Comparison of ENCODE assay signal across 17 cellular contexts in the genomic region with DNA sequence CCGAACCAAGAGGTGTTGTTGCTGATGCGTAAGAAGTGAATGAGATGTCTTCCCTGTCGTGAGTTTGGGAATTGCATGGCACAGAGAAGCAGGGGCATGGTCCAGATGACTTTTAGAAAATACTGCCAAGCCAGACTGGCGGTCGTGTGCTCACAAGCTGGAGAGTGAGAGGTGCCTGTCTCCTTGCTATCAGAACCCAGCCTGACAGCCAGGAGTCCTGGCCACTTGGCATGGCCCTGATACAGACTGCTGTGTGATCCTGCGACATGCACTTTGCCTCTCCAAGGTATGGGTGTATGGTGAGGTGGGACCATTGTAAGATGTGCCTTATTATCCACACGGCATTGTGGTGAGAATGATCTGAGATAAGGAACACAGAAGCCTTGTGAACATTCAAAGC.
DNase-seq lines count a peak whose midpoint lies in the region; ATAC-seq and TF ChIP-seq lines count a peak whose summit lies in the region.
"Had no signal": no experiment of that assay in that cellular context is flagged by ENCODE, and none has a peak within 500 bp of the region (broad histone marks: within the 10 kb centered on the region; RNA-seq: fewer than 3 reads in every experiment).

No MANE protein-coding gene starts in this region.

- H3K18ac ChIP-seq in IMR-90 (ENCODE audit: low read depth, low read length) = peak overlapping the region; percentile 5; the same call in 1 of the 2 replicates

- H2AK5ac ChIP-seq in IMR-90 (ENCODE audit: low read depth, low read length) = peak overlapping the region; percentile 18

- dilution Hi-C loops in IMR-90 (cut with HindIII; ENCODE audit: low sequenced_read_pairs, unreplicated experiment) = no loop called here

- WGBS in IMR-90 (ENCODE audit: extremely low coverage in 2 of 2, insufficient read length in 1 of 2), 2 experiments = 100% methylated on average over 1 of the region's 7 CpGs; no CpG with 5 or more reads in 1 of the 2 experiments
- WGBS in heart left ventricle, 4 donors = 45 to 61% (median 54%) methylated on average over 7 of the region's 7 CpGs

- H2BK120ac ChIP-seq in IMR-90 (ENCODE audit: low read depth, low read length) = no peak overlapping the region

- no peaks in the 10 kb centered on the region for H3K9me3 ChIP-seq in A673 (ENCODE audit: low read depth, low read length, poor library complexity, severe bottlenecking)
- no peaks in the 10 kb centered on the region; the same call in 1 of the 2 replicates for H3K9me3 ChIP-seq in IMR-90 (ENCODE audit: control insufficient read depth, insufficient read depth, low read length)
- no peaks in the 10 kb centered on the region for H3K9me3 ChIP-seq in heart left ventricle
- H3K9me3 ChIP-seq in osteoblast (ENCODE audit: low read depth, low read length) = no peaks in the 10 kb centered on the region
- H3K9me3 ChIP-seq: adrenal gland had no signal

- H4K20me1 ChIP-seq in IMR-90 (ENCODE audit: insufficient read depth, low read length) = peaks cover 40% of the 10 kb centered on the region
- no peaks in the 10 kb centered on the region for H4K20me1 ChIP-seq in osteoblast (ENCODE audit: insufficient read depth, low read length)

- no peak overlapping the region for H2AK9ac ChIP-seq in IMR-90 (replicated peaks; ENCODE audit: low read depth, low read length, poor library complexity)

- H3K79me2 ChIP-seq in osteoblast (ENCODE audit: insufficient read depth, low read length) = peaks cover 94% of the 10 kb centered on the region

- POLR2A ChIA-PET in A673 (lab: Charles Lee; ENCODE audit: low non-redundant PET) (interaction anchor here (0.7 kb wide), 1 partner anchor 509 kb away, joined by 3 read pairs; no protein-coding TSS in a partner anchor), IMR-90 (lab: Charles Lee; ENCODE audit: unreplicated experiment) (no interaction called here)

- H3K4ac ChIP-seq in IMR-90 (ENCODE audit: low read depth, low read length) = peak overlapping the region; percentile 9; the same call in 1 of the 2 replicates

- TF ChIP-seq POLR2A in IMR-90 (IDR thresholded peaks at IDR 0.05; ENCODE audit: low read depth, low read length) (no peak), heart left ventricle (IDR thresholded peaks at IDR 0.05) (no peak)

- in situ Hi-C loops in IMR-90 (cut with MboI; ENCODE audit: low sequenced_read_pairs) = no loop called here

- ATAC-seq in IMR-90 (ENCODE audit: low read depth) (no peak), heart left ventricle (peak in 2 of 4 donors; percentile 48 to 60), GM19467 (IDR thresholded peaks at IDR 0.05; ENCODE audit: unreplicated experiment) (no peak)
- ATAC-seq: stimulated activated effector memory CD8-positive, alpha-beta T cell treated with anti-CD3 and anti-CD28 coated beads, Interleukin-12 subunit alpha, Interleukin-12 subunit beta, amount 100 ng/mL, for 72 hours had no signal

- 0 out of 2 replicates have a peak overlapping the region, but pooled peaks have one; percentile 4 for H2BK20ac ChIP-seq in IMR-90 (ENCODE audit: low read depth, low read length)

- intact Hi-C loops in A673 (cut with micrococcal nuclease; ENCODE audit: unreplicated experiment) (no loop called here), IMR-90 (cut with micrococcal nuclease) (no loop called here), heart left ventricle (cut with DNase I) (loop anchor here in 1 of 10 donors (5.0 kb wide), 1 partner anchor 91 kb away; a partner anchor contains a TSS)

- H4K5ac ChIP-seq in IMR-90 (ENCODE audit: low read depth, low read length) = peak overlapping the region; percentile 37; the same call in 1 of the 2 replicates

- TF ChIP-seq CTCF in A673 (conservative IDR thresholded peaks at IDR 0.05; ENCODE audit: low read depth, low read length) (no peak), IMR-90 (conservative IDR thresholded peaks at IDR 0.05; ENCODE audit: low read depth, low read length) (no peak), heart left ventricle (IDR thresholded peaks at IDR 0.05) (no peak), osteoblast (IDR thresholded peaks at IDR 0.05; ENCODE audit: extremely low read depth, low read depth, low read length) (no peak)

- H2BK5ac ChIP-seq in IMR-90 (ENCODE audit: low read depth, low read length, poor library complexity, severe bottlenecking) = peak overlapping the region; percentile 8

- CTCF ChIA-PET in A673 (lab: Charles Lee) (no interaction called here), IMR-90 (lab: Yijun Ruan, JAX) (no interaction called here)

- H3K36me3 ChIP-seq in A673 (ENCODE audit: insufficient read depth, low read length, poor library complexity, severe bottlenecking) (no peaks in the 10 kb centered on the region), IMR-90 (ENCODE audit: control insufficient read depth, insufficient read depth, low read length) (peaks cover 45% of the 10 kb centered on the region), heart left ventricle (no peaks in the 10 kb centered on the region), osteoblast (ENCODE audit: insufficient read depth, low read length) (peaks cover 46% of the 10 kb centered on the region)
- H3K36me3 ChIP-seq: adrenal gland had no signal

- H2BK15ac ChIP-seq in IMR-90 (ENCODE audit: low read depth, low read length) = 0 out of 3 replicates have a peak overlapping the region, but pooled peaks have one; percentile 3

- H3K4me3 ChIP-seq in A673 (ENCODE audit: low read depth, low read length, poor library complexity, severe bottlenecking) (no peak overlapping the region), IMR-90 (ENCODE audit: insufficient read depth, low read depth, low read length) (no peak overlapping the region), heart left ventricle (no peak overlapping the region), osteoblast (ENCODE audit: insufficient read depth, low read length) (no peak overlapping the region)
- H3K4me3 ChIP-seq: adrenal gland had no signal

- H3K9me1 ChIP-seq in IMR-90 (ENCODE audit: insufficient read depth, low read length) = peaks cover 45% of the 10 kb centered on the region

- H4K91ac ChIP-seq in IMR-90 (ENCODE audit: insufficient read depth, low read depth, low read length) = no peak overlapping the region; the same call in 1 of the 2 replicates

- no peak overlapping the region for H3K9ac ChIP-seq in IMR-90 (ENCODE audit: low read depth, low read length)

- no peak overlapping the region for H3K4me2 ChIP-seq in IMR-90 (ENCODE audit: low read depth, low read length)
- H3K4me2 ChIP-seq in osteoblast (ENCODE audit: insufficient read depth, low read length) = no peak overlapping the region

- H3K79me1 ChIP-seq in IMR-90 (ENCODE audit: low read depth in 1 of 2, low read length in 2 of 2) = peaks cover 46 to 90% of the 10 kb centered on the region in 2 experiments

- peak overlapping the region; percentile 87 for H3K27ac ChIP-seq in A673 (ENCODE audit: low read depth, low read length, poor library complexity, severe bottlenecking)
- H3K27ac ChIP-seq in IMR-90 (ENCODE audit: insufficient read depth, low read length) = peak overlapping the region; percentile 46; the same call in 1 of the 2 replicates
- peak overlapping the region in 9 of 12 donors; percentile 16 to 66 (median 44) for H3K27ac ChIP-seq in heart left ventricle
- peak overlapping the region; percentile 54 for H3K27ac ChIP-seq in osteoblast (ENCODE audit: low read depth, low read length)
- H3K27ac ChIP-seq: adrenal gland had no signal

- BruUV-seq in A673 (replicated peaks; lab: Mats Ljungman, UMichigan) (TSS peak; percentile 74), IMR-90 (replicated peaks; lab: Mats Ljungman, UMichigan) (no TSS peak)

- H4K8ac ChIP-seq in IMR-90 (ENCODE audit: low read depth in 2 of 2, low read length in 2 of 2) = peak overlapping the region; percentile 15 to 76; a peak in 2 of 4 replicates

- H3K4me1 ChIP-seq in A673 (ENCODE audit: insufficient read depth, low read length, poor library complexity, severe bottlenecking) (peaks cover 73% of the 10 kb centered on the region), IMR-90 (ENCODE audit: control insufficient read depth, insufficient read depth, low read length) (peaks cover 29% of the 10 kb centered on the region), heart left ventricle (peaks cover 4 to 52% (median 29%) of the 10 kb centered on the region in 12 donors), osteoblast (ENCODE audit: insufficient read depth, low read length) (peaks cover 16% of the 10 kb centered on the region)

- no peak overlapping the region for H3K56ac ChIP-seq in IMR-90 (ENCODE audit: extremely low read depth, insufficient read depth, low read length)

- DNase-seq in A673 (ENCODE audit: low spot score) = no peak
- no peak for DNase-seq in IMR-90
- DNase-seq in heart left ventricle = no peak
- DNase-seq in osteoblast (ENCODE audit: insufficient read length, low spot score, missing footprints) = no peak
- DNase-seq in activated T-cell treated with anti-CD3 and anti-CD28 coated beads, Interleukin-2, amount 50 U/mL, for 48 hours = no peak
- no peak for DNase-seq in NCI-H82 treated with DMSO at 0.1 percent for 48 hours (lab: John Stamatoyannopoulos, UW; ENCODE audit: unreplicated experiment)
- no peak for DNase-seq in stimulated activated CD4-positive, alpha-beta T cell treated with anti-CD3 and anti-CD28 coated beads, Interleukin-2, amount 100 ng/mL, for 48 hours
- DNase-seq: activated CD4-positive, alpha-beta T cell treated with anti-CD3 and anti-CD28 coated beads for 1 hour; adrenal gland; cerebellar nuclear complex; endodermal cell; NCI-H2081 treated with DMSO at 0.1 percent for 48 hours; NCI-H524 treated with DMSO at 0.1 percent for 48 hours; small intestine; T-helper 2 cell had no signal

- TF ChIP-seq RAD21 in IMR-90 (IDR thresholded peaks at IDR 0.05; ENCODE audit: low read length) = no peak

- H2AFZ ChIP-seq in IMR-90 (replicated peaks; ENCODE audit: low read length, poor library complexity) (no peak overlapping the region), osteoblast (ENCODE audit: low read length) (no peak overlapping the region)

- no peaks in the 10 kb centered on the region for H3K27me3 ChIP-seq in A673 (replicated peaks; ENCODE audit: insufficient read depth, low read depth, low read length, poor library complexity)
- no peaks in the 10 kb centered on the region for H3K27me3 ChIP-seq in IMR-90 (ENCODE audit: control insufficient read depth, insufficient read depth, low read length)
- no peaks in the 10 kb centered on the region for H3K27me3 ChIP-seq in heart left ventricle
- H3K27me3 ChIP-seq in osteoblast (ENCODE audit: insufficient read depth, low read length) = no peaks in the 10 kb centered on the region
- H3K27me3 ChIP-seq: adrenal gland had no signal

- peak overlapping the region; percentile 4; the same call in 1 of the 2 replicates for H3K23ac ChIP-seq in IMR-90 (ENCODE audit: low read depth, low read length)

- H3K14ac ChIP-seq in IMR-90 (replicated peaks; ENCODE audit: low read depth, low read length) = no peak overlapping the region; the same call in 1 of the 2 replicates
